Comparison of ENCODE assay signal across 8 cellular contexts in the genomic region with DNA sequence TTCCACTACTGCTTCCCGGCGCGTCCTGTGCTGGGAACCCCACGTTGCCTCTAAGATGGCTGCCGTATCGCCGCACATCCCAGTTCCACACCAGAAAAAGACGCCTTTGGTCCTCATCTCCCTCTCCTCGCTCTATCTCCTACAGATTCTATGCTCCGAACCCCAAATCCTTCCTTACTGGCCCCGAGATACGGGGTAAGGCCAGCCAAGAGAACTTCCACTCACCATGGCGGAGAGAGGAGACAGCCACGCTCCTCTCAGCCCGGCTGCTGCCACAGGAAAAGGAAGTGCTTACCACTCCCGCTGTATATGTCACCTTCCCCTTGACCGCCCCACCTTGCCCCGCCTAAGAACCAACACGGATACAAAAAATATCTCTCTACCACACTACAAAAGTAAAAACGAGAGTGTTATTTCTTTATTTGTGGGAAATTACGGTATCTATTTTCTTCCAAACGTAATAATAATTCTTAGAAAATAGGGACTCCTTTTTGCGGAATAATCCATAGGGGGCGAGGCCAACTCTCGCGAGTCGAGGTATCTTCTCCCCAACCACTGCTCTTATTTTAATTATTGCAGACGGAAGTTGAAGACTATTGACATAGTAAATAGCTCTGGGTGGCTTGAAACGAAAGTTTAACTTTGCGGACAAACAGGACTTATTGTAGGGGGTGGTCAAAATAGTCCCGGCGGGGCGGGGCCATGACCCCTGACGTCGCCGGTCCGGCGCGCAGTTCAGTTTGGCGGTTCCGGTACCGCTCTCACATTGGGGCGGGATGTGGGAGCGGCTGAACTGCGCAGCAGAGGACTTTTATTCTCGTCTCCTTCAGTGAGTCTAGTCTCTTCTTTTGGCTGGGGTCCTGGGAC. TPM values are rescaled to one million over a fixed set of nuclear protein-coding genes. Genes with fewer than 3 reads are reported as not detected.
DNase-seq lines count a peak whose midpoint lies in the region; ATAC-seq and TF ChIP-seq lines count a peak whose summit lies in the region.

A gene (minus strand): TSS at position 293 of the 867 bp plus-strand sequence. CDS start 65 bp downstream, at position 228.
A gene (plus strand): TSS at position 764 of the 867 bp plus-strand sequence. CDS start 13 bp downstream, at position 777.

- H3K27ac ChIP-seq in AG04450 (ENCODE audit: low read depth, low read length) = peak within 1 kb of the TSS; percentile 90
- peak within 1 kb of the TSS; percentile 78 for H3K27ac ChIP-seq in colonic mucosa
- H3K27ac ChIP-seq in layer of hippocampus (ENCODE audit: low read depth, low read length) = peak within 1 kb of the TSS; percentile 90

- TF ChIP-seq CTCF in AG04450 (IDR thresholded peaks at IDR 0.05; ENCODE audit: low read depth, low read length) (no peak), colonic mucosa (IDR thresholded peaks at IDR 0.05) (no peak)

- peaks cover 8% of the 10 kb centered on the region for H3K36me3 ChIP-seq in colonic mucosa

- POLR2A ChIA-PET in AG04450 (lab: Yijun Ruan, JAX) = interaction anchor here (1.0 kb wide), 1 partner anchor 118 kb away, joined by 5 read pairs; a partner anchor contains a TSS

- H3K27me3 ChIP-seq in AG04450 (ENCODE audit: control insufficient read depth, insufficient read depth, low read length) (no peaks in the 10 kb centered on the region), colonic mucosa (no peaks in the 10 kb centered on the region), layer of hippocampus (ENCODE audit: control insufficient read depth, insufficient read depth, low read length) (no peaks in the 10 kb centered on the region)

- H3K9ac ChIP-seq in colonic mucosa (ENCODE audit: low read depth in 2 of 2, low read length in 2 of 2) = peak within 1 kb of the TSS; percentile 80 to 94

- no peaks in the 10 kb centered on the region for H3K9me3 ChIP-seq in AG04450 (ENCODE audit: control insufficient read depth, insufficient read depth, low read length)
- H3K9me3 ChIP-seq in colonic mucosa = no peaks in the 10 kb centered on the region

- DNase-seq in AG04450 (ENCODE audit: low read depth, low spot score) = peak; percentile 74
- DNase-seq in NCI-H460 (ENCODE audit: extremely low read depth, low read depth) = peak; percentile 70
- peak; percentile 74 to 80 for DNase-seq in activated CD4-positive, alpha-beta T cell treated with anti-CD3 and anti-CD28 coated beads for 4 hours
- DNase-seq in colonic mucosa = peak; percentile 85
- peak; percentile 76 for DNase-seq in stimulated activated CD4-positive, alpha-beta T cell treated with anti-CD3 and anti-CD28 coated beads, Interleukin-1b, Interleukin-23, amount 100 ng/mL, for 48 hours

- H3K4me3 ChIP-seq in AG04450 (ENCODE audit: low read depth, low read length) (peak within 1 kb of the TSS; percentile 97), colonic mucosa (peak within 1 kb of the TSS; percentile 85)

- ATAC-seq in GM18870 (IDR thresholded peaks at IDR 0.05; ENCODE audit: unreplicated experiment) (peak; percentile 57), HG03135 (IDR thresholded peaks at IDR 0.05; ENCODE audit: unreplicated experiment) (peak; percentile 76)

- intact Hi-C loops in colonic mucosa (cut with DNase I) = no loop called here

- CTCF ChIA-PET in AG04450 (lab: Charles Lee) = interaction anchor here (1.7 kb wide), 1 partner anchor 62 kb away, joined by 6 read pairs; no protein-coding TSS in a partner anchor

- peaks cover 6% of the 10 kb centered on the region for H3K4me1 ChIP-seq in colonic mucosa

RNA-seq across cellular contexts. Expression of the first gene that starts in this region (rescaled TPM):
- 5,001 and 5,274 TPM in 2 replicates for polyA plus RNA-seq in AG04450 (2011; rRNA removed)
- 3,001 and 3,339 TPM in 2 replicates for polyA minus RNA-seq in AG04450 (2011; rRNA and poly(A)+ RNA removed)
- total RNA-seq in NCI-H460 (2014; rRNA removed; shearing (Covaris generic)) = 7,965 and 8,717 TPM in 2 replicates
- polyA plus RNA-seq in NCI-H460 (2014; cell fraction: nucleus; rRNA removed) = 6,939 and 10,741 TPM in 2 replicates
- 1,000 to 10,000 TPM; 1,582 to 1,802 TPM for total RNA-seq in colonic mucosa

RNA-seq across cellular contexts. Expression of the second gene that starts in this region (rescaled TPM):
- 11.2 and 18.1 TPM in 2 replicates for polyA plus RNA-seq in AG04450 (2011; rRNA removed)
- 5.1 and 11.6 TPM in 2 replicates for polyA minus RNA-seq in AG04450 (2011; rRNA and poly(A)+ RNA removed)
- 23.3 and 23.4 TPM in 2 replicates for total RNA-seq in NCI-H460 (2014; rRNA removed; shearing (Covaris generic))
- 32.3 and 39.2 TPM in 2 replicates for polyA plus RNA-seq in NCI-H460 (2014; cell fraction: nucleus; rRNA removed)
- 10 to 100 TPM in 1 of 2 donors, 1 to 10 TPM in 1; 8.4 to 20.1 TPM for total RNA-seq in colonic mucosa

Comparison
In these comparisons a context has a peak if more than half of its experiments do, and no peak if none do; other contexts are left out.
1. Peak in every context shown above with its lines: DNase-seq, ATAC-seq, H3K4me3 ChIP-seq and H3K27ac ChIP-seq.